In the genomic region with DNA sequence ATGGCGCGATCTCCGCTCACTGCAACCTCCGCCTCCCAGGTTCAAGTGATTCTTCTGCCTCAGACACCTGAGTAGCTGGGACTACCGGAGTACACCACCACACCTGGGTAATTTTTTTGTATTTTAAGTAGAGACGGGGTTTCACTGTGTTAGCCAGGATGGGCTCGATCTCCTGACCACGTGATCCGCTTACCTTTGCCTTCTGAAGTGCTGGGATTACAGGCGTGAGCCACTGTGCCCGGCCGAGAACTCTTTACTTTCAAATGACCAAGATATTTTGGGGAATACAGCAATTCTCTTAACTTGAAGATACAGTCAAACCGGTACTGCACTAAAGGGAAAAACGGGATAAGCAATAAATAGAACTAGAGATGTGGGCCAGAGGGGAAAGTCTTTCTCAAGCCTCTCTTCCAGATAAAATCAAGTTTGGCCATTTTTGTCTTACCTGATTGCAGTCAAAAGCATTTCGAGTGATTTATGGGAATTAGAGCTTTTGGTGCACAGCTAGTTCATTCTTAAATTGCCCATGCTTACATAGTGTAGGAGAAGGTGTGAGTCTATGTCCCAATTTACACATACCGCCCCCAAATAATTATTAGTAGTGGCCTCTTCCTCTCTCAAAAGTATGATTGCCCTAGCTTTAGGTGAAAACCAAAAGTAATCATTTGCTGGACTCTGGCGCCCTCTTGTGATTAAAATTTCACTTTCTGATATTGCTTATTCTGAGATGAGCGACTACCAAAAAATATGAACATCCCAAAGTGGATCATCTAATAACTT, we compare ENCODE assay signal across 10 cellular contexts. TPM values are rescaled to one million over a fixed set of nuclear protein-coding genes. Genes with fewer than 3 reads are reported as not detected.
DNase-seq lines count a peak whose midpoint lies in the region; ATAC-seq and TF ChIP-seq lines count a peak whose summit lies in the region.
"Had no signal": no experiment of that assay in that cellular context is flagged by ENCODE, and none has a peak within 500 bp of the region (broad histone marks: within the 10 kb centered on the region; RNA-seq: fewer than 3 reads in every experiment).

No MANE protein-coding gene starts in this region.

- H3K36me3 Mint-ChIP-seq in immature natural killer cell = no peaks in the 10 kb centered on the region

- peak; percentile 60 for ATAC-seq in HG02943 (IDR thresholded peaks at IDR 0.05; ENCODE audit: low read depth, unreplicated experiment)

- no peak overlapping the region for H3K27ac Mint-ChIP-seq in immature natural killer cell
- H3K27ac Mint-ChIP-seq: T-helper 1 cell treated with Interleukin-12 subunit alpha and Interleukin-12 subunit beta and Interleukin-4 antibody, amounts not matched to agents 30 μg/mL and 1 μg/mL, for 36 hours had no signal

- no peak overlapping the region for H3K4me3 ChIP-seq in AG04449 (ENCODE audit: low read depth, low read length)
- H3K4me3 ChIP-seq in astrocyte of the cerebellum (ENCODE audit: low read depth, low read length) = no peak overlapping the region
- H3K4me3 ChIP-seq: skin epidermis had no signal

- in situ Hi-C loops in astrocyte of the cerebellum (cut with HindIII; ENCODE audit: low sequenced_read_pairs) = no loop called here

- H3K4me1 Mint-ChIP-seq in immature natural killer cell = peaks cover 0 to 7% of the 10 kb centered on the region in 2 donors

- peaks cover 0 to 2% (median 2%) of the 10 kb centered on the region in 3 donors for H3K27me3 Mint-ChIP-seq in immature natural killer cell (ENCODE audit: low read depth in 3 of 3)

- H3K4me3 Mint-ChIP-seq in immature natural killer cell = no peak overlapping the region
- H3K4me3 Mint-ChIP-seq: T-helper 1 cell treated with Interleukin-12 subunit alpha and Interleukin-12 subunit beta and Interleukin-4 antibody, amounts not matched to agents 30 μg/mL and 1 μg/mL, for 36 hours had no signal

- no peaks in the 10 kb centered on the region for H3K9me3 Mint-ChIP-seq in immature natural killer cell
- H3K9me3 Mint-ChIP-seq: T-helper 1 cell treated with Interleukin-12 subunit alpha and Interleukin-12 subunit beta and Interleukin-4 antibody, amounts not matched to agents 30 μg/mL and 1 μg/mL, for 36 hours had no signal

- CTCF ChIA-PET in AG04449 (lab: Yijun Ruan, JAX) = interaction anchor here (0.6 to 17.3 kb wide), 59 partner anchors 7 to 836 kb away, joined by 3 to 210 read pairs (median 5); a partner anchor contains a TSS

- DNase-seq in AG04449 (ENCODE audit: low read depth, low spot score) (no peak), EL (peak; percentile 60), OCI-M2 (lab: John Stamatoyannopoulos, UW; ENCODE audit: unreplicated experiment) (peak; percentile 16), astrocyte of the cerebellum (ENCODE audit: low read depth) (peak; percentile 28), immature natural killer cell (peak; percentile 38 to 56 (median 54)), HuH-7 (ENCODE audit: low spot score) (no peak)
- peak; percentile 47 to 66 for DNase-seq in stimulated activated CD4-positive, alpha-beta T cell treated with anti-CD3 and anti-CD28 coated beads, Interleukin-2, amount 100 ng/mL, for 48 hours

- TF ChIP-seq CTCF in AG04449 (IDR thresholded peaks at IDR 0.05; ENCODE audit: insufficient read depth, low read length, missing control alignments) = peak; percentile 28
- TF ChIP-seq CTCF in astrocyte of the cerebellum (IDR thresholded peaks at IDR 0.05; ENCODE audit: low read depth, low read length, missing control alignments) = peak; percentile 48

- POLR2A ChIA-PET in AG04449 (lab: Yijun Ruan, JAX) = interaction anchor here (1.0 kb wide), 1 partner anchor 363 kb away, joined by 5 read pairs; no protein-coding TSS in a partner anchor

RNA-seq across cellular contexts. Expression of a gene that starts 53.2 kb away (rescaled TPM):
- 1 to 10 TPM in 2 of 3 donors, under 1 TPM in 1; 0.69 to 2.5 (median 1.3) TPM for polyA plus RNA-seq in immature natural killer cell

Comparison
In these comparisons a context has a peak if more than half of its experiments do, and no peak if none do; other contexts are left out.
1. DNase-seq: peak in EL (single experiment), OCI-M2 (single experiment), astrocyte of the cerebellum (single experiment), immature natural killer cell (3 of 3) and stimulated activated CD4-positive, alpha-beta T cell treated with anti-CD3 and anti-CD28 coated beads, Interleukin-2, amount 100 ng/mL, for 48 hours (2 of 2); none in AG04449 (single experiment) and HuH-7 (single experiment).